ENCODE assay signal across 4 cellular contexts in genomic region chr17:19015428-19015827, GRCh38.
A peak's percentile ranks its signal among the peaks of the same experiment; 100 is the strongest.
TF ChIP-seq lines count a peak whose summit lies in the region.

No MANE protein-coding gene starts in this region.

TF ChIP-seq in SK-N-SH treated with all-trans-retinoic acid at 6 μM for 48 hours, 23 proteins besides CTCF, POLR2A, EP300 and RAD21 (continues in another document):
- TF ChIP-seq ZFP30 (CRISPR knock-in tag; IDR thresholded peaks at IDR 0.05) (no peak), RARB (CRISPR knock-in tag; IDR thresholded peaks at IDR 0.05) (no peak), ZNF70 (CRISPR knock-in tag; IDR thresholded peaks at IDR 0.05) (no peak), PATZ1 (CRISPR knock-in tag; IDR thresholded peaks at IDR 0.05; ENCODE audit: borderline replicate concordance) (no peak), ZNF565 (CRISPR knock-in tag; conservative IDR thresholded peaks at IDR 0.05; ENCODE audit: low read depth) (no peak), ZC3H10 (CRISPR knock-in tag; IDR thresholded peaks at IDR 0.05) (no peak), ARNTL (CRISPR knock-in tag; IDR thresholded peaks at IDR 0.05; ENCODE audit: borderline replicate concordance, low read depth) (no peak), ZFP3 (CRISPR knock-in tag; IDR thresholded peaks at IDR 0.05) (no peak), CSDC2 (CRISPR knock-in tag; IDR thresholded peaks at IDR 0.05) (no peak), OSR1 (CRISPR knock-in tag; IDR thresholded peaks at IDR 0.05) (no peak), TSHZ2 (CRISPR knock-in tag; IDR thresholded peaks at IDR 0.05) (no peak)

TF ChIP-seq in SK-N-SH, 30 proteins besides CTCF, POLR2A, EP300 and RAD21:
- no peak for TF ChIP-seq TCF12 (IDR thresholded peaks at IDR 0.05)
- TF ChIP-seq FOXJ3 (CRISPR knock-in tag; IDR thresholded peaks at IDR 0.05): no peak
- TF ChIP-seq RXRA (IDR thresholded peaks at IDR 0.05; ENCODE audit: borderline replicate concordance, low read depth): no peak
- no peak for TF ChIP-seq NRF1 (IDR thresholded peaks at IDR 0.05; ENCODE audit: low read depth, low read length)
- no peak for TF ChIP-seq RCOR1 (IDR thresholded peaks at IDR 0.05; ENCODE audit: low read length)
- TF ChIP-seq JUND (IDR thresholded peaks at IDR 0.05): no peak
- TF ChIP-seq MEF2A (IDR thresholded peaks at IDR 0.05; ENCODE audit: borderline replicate concordance, low read depth): no peak
- no peak for TF ChIP-seq FOSL2 (IDR thresholded peaks at IDR 0.05; ENCODE audit: borderline replicate concordance, low read depth)
- TF ChIP-seq REST (IDR thresholded peaks at IDR 0.05; ENCODE audit: low read depth, low read length): no peak
TF ChIP-seq in SK-N-SH: peak in this region for 0.

TF ChIP-seq in HEK293, 187 proteins besides CTCF, POLR2A, EP300 and RAD21:
- TF ChIP-seq ZNF214 (tag by site-specific recombination; IDR thresholded peaks at IDR 0.05; ENCODE audit: borderline replicate concordance) (no peak), KLF7 (tag by site-specific recombination; IDR thresholded peaks at IDR 0.05; ENCODE audit: borderline replicate concordance) (no peak), ZNF621 (tag by site-specific recombination; IDR thresholded peaks at IDR 0.05) (no peak), ZBTB26 (tag by site-specific recombination; optimal IDR thresholded peaks at IDR 0.05) (no peak), ZNF639 (tag by site-specific recombination; IDR thresholded peaks at IDR 0.05) (no peak), KLF17 (tag by site-specific recombination; IDR thresholded peaks at IDR 0.05) (0 out of 2 replicates have a peak, but pooled peaks have one; percentile 9), ZFP3 (tag by site-specific recombination; IDR thresholded peaks at IDR 0.05; ENCODE audit: low read depth) (no peak)
TF ChIP-seq in HEK293: peak in this region for 1.

TF ChIP-seq in H1, 55 proteins besides CTCF, POLR2A, EP300 and RAD21:
- TF ChIP-seq ATF3 (IDR thresholded peaks at IDR 0.05; ENCODE audit: insufficient read depth, low read depth, low read length): no peak
- TF ChIP-seq GTF2F1 (IDR thresholded peaks at IDR 0.05; ENCODE audit: borderline replicate concordance, low read depth, low read length): no peak
- no peak for TF ChIP-seq RBBP5 (IDR thresholded peaks at IDR 0.05; ENCODE audit: borderline replicate concordance, low read depth, low read length)
TF ChIP-seq in H1: peak in this region for 0.
